ENCODE assay signal across 25 cellular contexts in genomic region chr9:111041902-111042301, GRCh38. TPM values are rescaled to one million over a fixed set of nuclear protein-coding genes. Genes with fewer than 3 reads are reported as not detected.
"Had no signal": no experiment of that assay in that cellular context is flagged by ENCODE, and none has a peak within 500 bp of the region (broad histone marks: within the 10 kb centered on the region; RNA-seq: fewer than 3 reads in every experiment).

No MANE protein-coding gene starts in this region.

- H3K36me3 ChIP-seq: adrenal gland, esophagus squamous epithelium, heart left ventricle, sigmoid colon had no signal

- H3K4me3 ChIP-seq: adrenal gland, coronary artery, esophagus squamous epithelium, heart left ventricle, mucosa of descending colon, sigmoid colon, smooth muscle cell, testis had no signal

- H3K27ac Mint-ChIP-seq: activated naive CD8-positive, alpha-beta T cell; activated T-helper 2 cell treated with anti-CD3 and anti-CD28 coated beads, Interferon-gamma antibody, Interleukin-2, Interleukin-4, amounts not matched to agents 10 μg/mL and 5 μg/mL and 100 μg/mL, durations not matched to agents 14 hours and 24 hours and 36 hours; nephron progenitor cell; stimulated activated naive B cell treated with anti-CD40 and anti-IgM and Interleukin-4, amounts not matched to agents 10 μg/mL and 1 μg/mL and 100 μg/mL, for 72 hours had no signal

- H3K4me3 Mint-ChIP-seq: activated naive CD8-positive, alpha-beta T cell; activated T-cell treated with anti-CD3 and anti-CD28 coated beads, Interleukin-2, amount 50 U/mL, for 4 hours; nephron progenitor cell; stimulated activated naive B cell treated with anti-CD40 and anti-IgM and Interleukin-4, amounts not matched to agents 10 μg/mL and 1 μg/mL and 100 μg/mL, for 72 hours had no signal

- H3K9me3 ChIP-seq: adrenal gland, esophagus squamous epithelium, mucosa of descending colon, sigmoid colon, testis had no signal

- H3K27me3 ChIP-seq: testis had no signal

- H3K4me1 ChIP-seq: adrenal gland had no signal

- H3K27ac ChIP-seq: adrenal gland, coronary artery, esophagus squamous epithelium, heart left ventricle, sigmoid colon, testis had no signal

- ATAC-seq: activated T-cell treated with anti-CD3 and anti-CD28 coated beads, Interleukin-2, amount 50 U/mL, for 4 hours; heart left ventricle; left cardiac atrium; mucosa of descending colon; stimulated activated naive B cell treated with anti-CD40 and anti-IgM and Interleukin-4, amounts not matched to agents 10 μg/mL and 1 μg/mL and 100 μg/mL, for 72 hours had no signal

- DNase-seq: activated CD4-positive, alpha-beta T cell treated with anti-CD3 and anti-CD28 coated beads, Interleukin-2, amount 50 U/mL, for 4 hours; activated CD8-positive, alpha-beta memory T cell treated with anti-CD3 and anti-CD28 coated beads, Interleukin-2, amount 50 U/mL, for 48 hours; activated naive CD4-positive, alpha-beta T cell; activated T-cell treated with anti-CD3 and anti-CD28 coated beads, Interleukin-2, amount 50 U/mL, for 4 hours; adrenal gland; esophagus squamous epithelium; heart left ventricle; left cardiac atrium; mesenchymal stem cell; mucosa of descending colon; nephron progenitor cell; nucleus accumbens; retina; sigmoid colon; stimulated activated CD4-positive, alpha-beta T cell treated with anti-CD3 and anti-CD28 coated beads, Interleukin-15, amount 100 ng/mL, for 24 hours; stimulated activated CD8-positive, alpha-beta memory T cell treated with anti-CD3 and anti-CD28 coated beads, Interleukin-4, amount 100 ng/mL, for 48 hours; stimulated activated naive B cell treated with anti-CD40 and anti-IgM and Interleukin-4, amounts not matched to agents 10 μg/mL and 1 μg/mL and 100 μg/mL, for 72 hours; T-helper 9 cell; testis had no signal

- H3K36me3 Mint-ChIP-seq: activated naive CD8-positive, alpha-beta T cell; stimulated activated naive B cell treated with anti-CD40 and anti-IgM and Interleukin-4, amounts not matched to agents 10 μg/mL and 1 μg/mL and 100 μg/mL, for 72 hours had no signal

- H3K9me3 Mint-ChIP-seq: activated T-cell treated with anti-CD3 and anti-CD28 coated beads, Interleukin-2, amount 50 U/mL, for 4 hours; activated T-helper 2 cell treated with anti-CD3 and anti-CD28 coated beads, Interferon-gamma antibody, Interleukin-2, Interleukin-4, amounts not matched to agents 10 μg/mL and 5 μg/mL and 100 μg/mL, durations not matched to agents 14 hours and 24 hours and 36 hours had no signal

- H3K4me2 ChIP-seq: smooth muscle cell had no signal

RNA-seq across cellular contexts. Expression of gene LPAR1, which starts 3.6 kb away (rescaled TPM):
- total RNA-seq: activated CD8-positive, alpha-beta memory T cell treated with anti-CD3 and anti-CD28 coated beads for 36 hours; activated T-helper 2 cell treated with anti-CD3 and anti-CD28 coated beads, Interferon-gamma antibody, Interleukin-2, Interleukin-4, amounts not matched to agents 10 μg/mL and 5 μg/mL and 100 μg/mL, durations not matched to agents 14 hours and 24 hours and 36 hours; T-helper 1 cell treated with Interleukin-12 subunit alpha and Interleukin-12 subunit beta and Interleukin-4 antibody, amounts not matched to agents 30 ng/mL and 1 ng/mL, for 36 hours had no signal
